ENCODE assay signal across 8 cellular contexts in the genomic region with DNA sequence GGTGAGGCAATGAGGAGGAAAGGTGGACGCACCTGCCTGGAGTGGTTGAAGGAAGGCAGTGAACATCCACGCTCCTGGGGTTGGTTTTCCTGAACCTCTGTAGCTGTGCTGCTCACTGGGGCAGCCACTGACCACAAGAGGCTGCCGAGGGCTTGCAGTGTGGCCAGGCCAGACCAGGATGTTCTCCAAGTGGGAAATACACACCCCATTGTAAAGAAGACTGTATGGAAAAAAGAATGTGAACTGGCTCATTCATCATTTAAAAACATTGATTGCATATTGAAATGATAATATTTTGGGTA.
DNase-seq lines count a peak whose midpoint lies in the region; ATAC-seq and TF ChIP-seq lines count a peak whose summit lies in the region.

No MANE protein-coding gene starts in this region.

- no peak for DNase-seq in CD8-positive, alpha-beta T cell
- DNase-seq in NCI-H1105 (lab: John Stamatoyannopoulos, UW) (peak; percentile 23), chondrocyte (ENCODE audit: low spot score) (no peak), lower leg skin (ENCODE audit: low spot score in 2 of 2) (peak in 1 of 2 donors; percentile 19), kidney glomerular epithelial cell (lab: John Stamatoyannopoulos, UW) (no peak), HPDE6-E6E7 (ENCODE audit: extremely low spot score) (no peak)
- DNase-seq in activated CD4-positive, alpha-beta T cell treated with anti-CD3 and anti-CD28 coated beads, Interleukin-2, amount 50 U/mL, for 4 hours: no peak

- no peaks in the 10 kb centered on the region for H3K9me3 Mint-ChIP-seq in CD8-positive, alpha-beta T cell
- H3K9me3 Mint-ChIP-seq in chondrocyte (ENCODE audit: low read depth): peaks cover 4% of the 10 kb centered on the region

- H3K27ac Mint-ChIP-seq in CD8-positive, alpha-beta T cell: no peak overlapping the region
- H3K27ac Mint-ChIP-seq in chondrocyte (ENCODE audit: unreplicated experiment): no peak overlapping the region

- peaks cover 12% of the 10 kb centered on the region for H3K27me3 ChIP-seq in CD8-positive, alpha-beta T cell (ENCODE audit: insufficient read depth, low read length)
- peaks cover 8% of the 10 kb centered on the region for H3K27me3 ChIP-seq in thymus (ENCODE audit: control insufficient read depth, insufficient read depth)

- POLR2A ChIA-PET in CD8-positive, alpha-beta T cell (lab: Charles Lee): no interaction called here

- peaks cover 46% of the 10 kb centered on the region for H3K27me3 Mint-ChIP-seq in CD8-positive, alpha-beta T cell (ENCODE audit: low read depth)
- peaks cover 15% of the 10 kb centered on the region for H3K27me3 Mint-ChIP-seq in chondrocyte (ENCODE audit: low read depth)

- H3K36me3 Mint-ChIP-seq in CD8-positive, alpha-beta T cell: peaks cover 2% of the 10 kb centered on the region
- peaks cover 2% of the 10 kb centered on the region for H3K36me3 Mint-ChIP-seq in chondrocyte (ENCODE audit: low read depth)

- H3K9me3 ChIP-seq in CD8-positive, alpha-beta T cell (ENCODE audit: low read length): no peaks in the 10 kb centered on the region
- no peaks in the 10 kb centered on the region for H3K9me3 ChIP-seq in thymus (ENCODE audit: control insufficient read depth)

- 30 to 37% methylated on average over 3 of the region's 3 CpGs for WGBS in lower leg skin, 2 donors
- WGBS in thymus: 9% methylated on average over 3 of the region's 3 CpGs

- ATAC-seq in CD8-positive, alpha-beta T cell: no peak

- TF ChIP-seq POLR2A in lower leg skin (IDR thresholded peaks at IDR 0.05): no peak

- H3K27ac ChIP-seq in CD8-positive, alpha-beta T cell (ENCODE audit: low read depth, low read length): no peak overlapping the region
- no peak overlapping the region for H3K27ac ChIP-seq in thymus (ENCODE audit: low read depth)

- H3K4me3 ChIP-seq in CD8-positive, alpha-beta T cell (ENCODE audit: low read depth, low read length): peak overlapping the region; percentile 42
- peak overlapping the region; percentile 53 for H3K4me3 ChIP-seq in lower leg skin (ENCODE audit: low read depth, poor library complexity, severe bottlenecking)
- peak overlapping the region; percentile 63 for H3K4me3 ChIP-seq in thymus (ENCODE audit: low read length)

- CTCF ChIA-PET in CD8-positive, alpha-beta T cell (lab: Charles Lee): interaction anchor here (1.1 kb wide), 1 partner anchor 10 kb away, joined by 3 read pairs; no protein-coding TSS in a partner anchor

- peaks cover 8% of the 10 kb centered on the region for H3K4me1 ChIP-seq in CD8-positive, alpha-beta T cell (ENCODE audit: insufficient read depth, low read length)
- peaks cover 3% of the 10 kb centered on the region for H3K4me1 ChIP-seq in thymus (ENCODE audit: control insufficient read depth, insufficient read depth, low read length)

- peak overlapping the region; percentile 87 for H3K4me3 Mint-ChIP-seq in CD8-positive, alpha-beta T cell
- H3K4me3 Mint-ChIP-seq in chondrocyte (ENCODE audit: unreplicated experiment): peak overlapping the region; percentile 84

- no peak for TF ChIP-seq CTCF in CD8-positive, alpha-beta T cell (IDR thresholded peaks at IDR 0.05)
- TF ChIP-seq CTCF in chondrocyte (IDR thresholded peaks at IDR 0.05): peak; percentile 18
- TF ChIP-seq CTCF in lower leg skin (IDR thresholded peaks at IDR 0.05): no peak

- no peaks in the 10 kb centered on the region for H3K36me3 ChIP-seq in CD8-positive, alpha-beta T cell (ENCODE audit: insufficient read depth, low read length)
- H3K36me3 ChIP-seq in thymus (ENCODE audit: control insufficient read depth, insufficient read depth): no peaks in the 10 kb centered on the region

- intact Hi-C loops in CD8-positive, alpha-beta T cell (cut with DNase I, micrococcal nuclease): no loop called here
- intact Hi-C loops in lower leg skin (cut with DNase I; ENCODE audit: low total_unique reads): no loop called here

- H3K4me1 Mint-ChIP-seq in CD8-positive, alpha-beta T cell (ENCODE audit: low read depth): peaks cover 9% of the 10 kb centered on the region
- peaks cover 10% of the 10 kb centered on the region for H3K4me1 Mint-ChIP-seq in chondrocyte (ENCODE audit: low read depth)
